Comparison of ENCODE assay signal across 1 cellular context in genomic region chr10:70331486-70332268, GRCh38.
A peak's percentile ranks its signal among the peaks of the same experiment; 100 is the strongest.
TF ChIP-seq lines count a peak whose summit lies in the region.

No MANE protein-coding gene starts in this region.

TF ChIP-seq in HepG2, 621 proteins besides CTCF, POLR2A, EP300 and RAD21 (continued from another document):
- TF ChIP-seq ZNF580 (CRISPR knock-in tag; IDR thresholded peaks at IDR 0.05; ENCODE audit: borderline replicate concordance, low read depth) (no peak), NFIC (IDR thresholded peaks at IDR 0.05; ENCODE audit: low read length) (peak; percentile 79; the same call in 1 of the 2 replicates), BRD4 (CRISPR knock-in tag; IDR thresholded peaks at IDR 0.05) (no peak), ARID4A (CRISPR knock-in tag; IDR thresholded peaks at IDR 0.05; ENCODE audit: borderline replicate concordance) (no peak), HNF4A (CRISPR knock-in tag; IDR thresholded peaks at IDR 0.05) (0 out of 2 replicates have a peak, but pooled peaks have one; percentile 2), USF2 (IDR thresholded peaks at IDR 0.05; ENCODE audit: low read depth, low read length) (no peak), USF2 (CRISPR knock-in tag; IDR thresholded peaks at IDR 0.05; ENCODE audit: borderline replicate concordance) (0 out of 2 replicates have a peak, but pooled peaks have one; percentile 9), HDAC1 (CRISPR knock-in tag; IDR thresholded peaks at IDR 0.05) (peak; percentile 39; the same call in 1 of the 2 replicates), JUN (CRISPR knock-in tag; IDR thresholded peaks at IDR 0.05) (0 out of 2 replicates have a peak, but pooled peaks have one; percentile 57), EHMT2 (IDR thresholded peaks at IDR 0.05; ENCODE audit: borderline replicate concordance, low read depth, low read length) (peak; percentile 31; the same call in 1 of the 2 replicates), ZNF350 (CRISPR knock-in tag; IDR thresholded peaks at IDR 0.05; ENCODE audit: borderline replicate concordance, low read depth) (peak; percentile 15; the same call in 1 of the 2 replicates), REXO4 (CRISPR knock-in tag; IDR thresholded peaks at IDR 0.05; ENCODE audit: borderline replicate concordance) (no peak), FOSL1 (CRISPR knock-in tag; IDR thresholded peaks at IDR 0.05; ENCODE audit: borderline replicate concordance) (peak; percentile 23; the same call in 1 of the 2 replicates), TFAP4 (IDR thresholded peaks at IDR 0.05; ENCODE audit: borderline replicate concordance, low read depth) (peak; percentile 58), SRY (CRISPR knock-in tag; IDR thresholded peaks at IDR 0.05) (no peak), ZNF788 (CRISPR knock-in tag; IDR thresholded peaks at IDR 0.05; ENCODE audit: borderline replicate concordance) (peak; percentile 31; the same call in 1 of the 2 replicates), TAF1 (CRISPR knock-in tag; IDR thresholded peaks at IDR 0.05) (no peak)
- TF ChIP-seq, protein P1, sequence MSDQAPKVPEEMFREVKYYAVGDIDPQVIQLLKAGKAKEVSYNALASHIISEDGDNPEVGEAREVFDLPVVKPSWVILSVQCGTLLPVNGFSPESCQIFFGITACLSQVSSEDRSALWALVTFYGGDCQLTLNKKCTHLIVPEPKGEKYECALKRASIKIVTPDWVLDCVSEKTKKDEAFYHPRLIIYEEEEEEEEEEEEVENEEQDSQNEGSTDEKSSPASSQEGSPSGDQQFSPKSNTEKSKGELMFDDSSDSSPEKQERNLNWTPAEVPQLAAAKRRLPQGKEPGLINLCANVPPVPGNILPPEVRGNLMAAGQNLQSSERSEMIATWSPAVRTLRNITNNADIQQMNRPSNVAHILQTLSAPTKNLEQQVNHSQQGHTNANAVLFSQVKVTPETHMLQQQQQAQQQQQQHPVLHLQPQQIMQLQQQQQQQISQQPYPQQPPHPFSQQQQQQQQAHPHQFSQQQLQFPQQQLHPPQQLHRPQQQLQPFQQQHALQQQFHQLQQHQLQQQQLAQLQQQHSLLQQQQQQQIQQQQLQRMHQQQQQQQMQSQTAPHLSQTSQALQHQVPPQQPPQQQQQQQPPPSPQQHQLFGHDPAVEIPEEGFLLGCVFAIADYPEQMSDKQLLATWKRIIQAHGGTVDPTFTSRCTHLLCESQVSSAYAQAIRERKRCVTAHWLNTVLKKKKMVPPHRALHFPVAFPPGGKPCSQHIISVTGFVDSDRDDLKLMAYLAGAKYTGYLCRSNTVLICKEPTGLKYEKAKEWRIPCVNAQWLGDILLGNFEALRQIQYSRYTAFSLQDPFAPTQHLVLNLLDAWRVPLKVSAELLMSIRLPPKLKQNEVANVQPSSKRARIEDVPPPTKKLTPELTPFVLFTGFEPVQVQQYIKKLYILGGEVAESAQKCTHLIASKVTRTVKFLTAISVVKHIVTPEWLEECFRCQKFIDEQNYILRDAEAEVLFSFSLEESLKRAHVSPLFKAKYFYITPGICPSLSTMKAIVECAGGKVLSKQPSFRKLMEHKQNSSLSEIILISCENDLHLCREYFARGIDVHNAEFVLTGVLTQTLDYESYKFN (CRISPR knock-in tag; conservative IDR thresholded peaks at IDR 0.05), result peak; percentile 45; the same call in 1 of the 2 replicates
